ENCODE assay signal across 8 cellular contexts in the genomic region with DNA sequence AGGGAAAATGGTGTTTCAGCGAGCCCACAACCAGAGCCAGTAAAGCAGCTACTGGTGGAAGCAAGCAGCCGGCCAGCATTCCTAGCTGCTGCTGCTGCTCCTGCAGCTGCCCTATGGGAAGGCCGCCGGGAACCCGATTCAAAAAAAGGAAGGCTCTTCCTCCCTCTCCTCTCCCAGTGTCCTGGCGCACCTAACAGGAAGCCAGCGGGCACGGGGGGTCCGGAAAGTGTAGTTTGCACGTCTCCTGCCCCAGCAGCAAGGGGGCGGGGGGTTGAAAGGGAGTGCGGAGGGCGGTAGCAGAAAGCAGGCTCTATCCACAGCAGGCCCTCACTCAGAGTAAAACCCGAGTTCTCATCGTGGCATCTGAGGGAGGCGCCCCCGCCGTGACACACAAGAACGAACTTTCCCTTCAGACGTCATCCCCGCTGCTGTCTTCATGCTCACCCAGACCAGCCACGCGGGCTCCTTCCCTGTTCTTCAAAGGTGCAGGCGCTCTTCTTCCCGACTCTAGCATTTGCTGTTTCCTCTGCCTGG. TPM values are rescaled to one million over a fixed set of nuclear protein-coding genes. Genes with fewer than 3 reads are reported as not detected.
DNase-seq lines count a peak whose midpoint lies in the region; ATAC-seq and TF ChIP-seq lines count a peak whose summit lies in the region.

No MANE protein-coding gene starts in this region.

- H3K27ac Mint-ChIP-seq in mesothelial cell of epicardium: peak overlapping the region; percentile 91

- H3K4me1 Mint-ChIP-seq in mesothelial cell of epicardium: peaks cover 23% of the 10 kb centered on the region

- no peak for TF ChIP-seq CTCF in mesothelial cell of epicardium (IDR thresholded peaks at IDR 0.05; ENCODE audit: unreplicated experiment)

- no peaks in the 10 kb centered on the region for H3K9me3 Mint-ChIP-seq in mesothelial cell of epicardium

- peaks cover 5% of the 10 kb centered on the region for H3K27me3 Mint-ChIP-seq in mesothelial cell of epicardium (ENCODE audit: low read depth)

- peak; percentile 52 for DNase-seq in EH (ENCODE audit: low read depth)
- DNase-seq in LHCN-M2 (ENCODE audit: low read depth): peak; percentile 48
- no peak for DNase-seq in epithelial cell of prostate (ENCODE audit: low read depth, low spot score)
- DNase-seq in mesothelial cell of epicardium (ENCODE audit: low spot score in 2 of 2, unreplicated experiment in 2 of 2): peak; percentile 24 to 65
- peak; percentile 28 for DNase-seq in stromal cell of bone marrow (ENCODE audit: low read depth)

- H3K27ac ChIP-seq in epithelial cell of prostate: peak overlapping the region; percentile 15

- ATAC-seq in HG02870 (IDR thresholded peaks at IDR 0.05; ENCODE audit: unreplicated experiment) (no peak), HG02763 (IDR thresholded peaks at IDR 0.05; ENCODE audit: unreplicated experiment) (no peak), GM21576 (IDR thresholded peaks at IDR 0.05; ENCODE audit: unreplicated experiment) (no peak)

- no peaks in the 10 kb centered on the region for H3K36me3 Mint-ChIP-seq in mesothelial cell of epicardium

- peak overlapping the region; percentile 75 for H3K4me3 Mint-ChIP-seq in mesothelial cell of epicardium

RNA-seq across cellular contexts. Expression of gene GRXCR2, which starts 16.5 kb away (rescaled TPM):
- not detected in 2 replicates for total RNA-seq in LHCN-M2 (2014; rRNA removed)
- polyA plus RNA-seq in LHCN-M2 (2012): not detected
- not detected in 3 replicates for total RNA-seq in mesothelial cell of epicardium

RNA-seq across cellular contexts. Expression of gene PRELID2, which starts 21.2 kb away (rescaled TPM):
- total RNA-seq in LHCN-M2 (2014; rRNA removed) (9.8 and 11.0 TPM in 2 replicates), mesothelial cell of epicardium (18.3 to 23.0 TPM (median 19.9 TPM) in 3 replicates)
- 5.2 TPM for polyA plus RNA-seq in LHCN-M2 (2012)
